Comparison of ENCODE assay signal across 8 cellular contexts in the genomic region with DNA sequence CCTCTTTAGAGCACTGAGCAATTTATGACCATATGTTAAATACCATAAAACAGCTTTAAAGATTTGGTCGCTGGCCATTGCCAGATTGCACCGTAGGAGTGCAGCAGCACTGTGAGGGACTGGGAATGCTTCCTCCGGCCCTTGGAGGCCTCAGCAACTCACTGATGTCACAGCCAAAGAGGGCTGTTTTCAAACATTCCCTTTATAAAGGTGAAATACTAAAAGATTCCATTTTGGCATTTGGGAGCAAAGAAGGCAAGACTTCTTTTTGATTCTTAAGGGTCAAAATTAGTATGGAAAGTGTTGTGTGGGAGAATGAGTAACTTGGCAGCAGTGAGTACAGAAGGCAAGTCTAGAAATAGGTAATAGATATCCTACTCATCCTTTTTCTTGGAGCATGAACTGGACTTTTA.
DNase-seq lines count a peak whose midpoint lies in the region; ATAC-seq and TF ChIP-seq lines count a peak whose summit lies in the region.

No MANE protein-coding gene starts in this region.

- TF ChIP-seq POLR2A in erythroblast (IDR thresholded peaks at IDR 0.05; ENCODE audit: low read length) = no peak

- DNase-seq in AG20443 (ENCODE audit: low spot score) (peak; percentile 24), NCI-H446 treated with DMSO at 0.1 percent for 48 hours (lab: John Stamatoyannopoulos, UW) (peak; percentile 93), cerebellum (ENCODE audit: low spot score) (peak; percentile 36), occipital lobe (lab: John Stamatoyannopoulos, UW) (peak; percentile 23), erythroblast (lab: John Stamatoyannopoulos, UW) (no peak), HT-29 (ENCODE audit: low spot score) (no peak)

- ATAC-seq in GM19467 (IDR thresholded peaks at IDR 0.05; ENCODE audit: unreplicated experiment) = no peak
- no peak for ATAC-seq in HG02973 (IDR thresholded peaks at IDR 0.05; ENCODE audit: unreplicated experiment)

Comparison
In these comparisons a context has a peak if more than half of its experiments do, and no peak if none do; other contexts are left out.
1. DNase-seq: peak in AG20443 (single experiment), NCI-H446 treated with DMSO at 0.1 percent for 48 hours (single experiment), cerebellum (single experiment) and occipital lobe (single experiment); none in erythroblast (0 of 2) and HT-29 (single experiment).